Comparison of ENCODE assay signal across 26 cellular contexts in the genomic region with DNA sequence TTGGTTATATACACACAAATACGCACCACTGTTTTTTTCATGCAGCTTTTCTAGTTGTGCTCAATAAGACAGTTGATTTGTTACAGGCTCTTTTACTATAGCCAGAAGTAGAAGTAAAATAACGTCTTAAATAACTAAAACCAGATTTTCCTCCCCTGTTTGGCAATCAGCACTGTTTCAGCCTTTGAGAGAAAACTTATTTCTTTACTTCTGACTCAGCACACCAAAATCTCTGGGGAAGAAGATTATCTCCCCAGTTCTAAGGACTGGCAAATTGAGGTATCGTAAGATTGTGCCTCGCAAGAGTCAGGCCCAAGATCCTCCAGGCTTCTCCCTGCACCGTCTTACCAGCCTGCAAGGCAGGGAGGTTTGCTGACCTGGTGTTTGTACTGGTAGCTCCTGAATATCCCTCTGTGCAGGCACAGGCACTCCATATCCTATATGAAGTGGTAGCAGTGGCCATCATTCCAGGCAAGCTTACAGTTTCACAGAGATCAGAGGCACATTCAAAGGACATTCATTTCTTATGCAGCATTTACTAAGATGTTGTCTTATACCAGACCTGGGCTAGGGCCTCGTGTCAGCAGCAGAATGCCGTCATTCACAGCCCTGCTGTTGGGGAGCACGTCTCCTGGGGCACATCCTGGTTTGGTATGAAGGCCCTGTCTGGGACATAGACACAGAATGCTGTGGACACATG.
"Had no signal": no experiment of that assay in that cellular context is flagged by ENCODE, and none has a peak within 500 bp of the region (broad histone marks: within the 10 kb centered on the region; RNA-seq: fewer than 3 reads in every experiment).

No MANE protein-coding gene starts in this region.

- ATAC-seq: gastrocnemius medialis; mucosa of descending colon; natural killer cell treated with Interleukin-12 subunit alpha and Interleukin-12 subunit beta and Interleukin-15 and Interleukin-18, amount 100 ng/mL, for 72 hours; sciatic nerve had no signal

- FAIRE-seq: colon, endothelial cell of umbilical vein, keratinocyte had no signal

- H3K27me3 ChIP-seq: esophagus squamous epithelium, gastrocnemius medialis, right atrium auricular region, stomach, testis, tibial artery had no signal

- H3K4me3 ChIP-seq: dorsolateral prefrontal cortex, esophagus squamous epithelium, gastrocnemius medialis, lung, mucosa of descending colon, prostate gland, right atrium auricular region, smooth muscle cell, stomach, testis, tibial artery had no signal

- H3K9me3 ChIP-seq: esophagus squamous epithelium, gastrocnemius medialis, mucosa of descending colon, prostate gland, testis, tibial artery had no signal

- H3K27ac ChIP-seq: esophagus squamous epithelium, gastrocnemius medialis, prostate gland, right atrium auricular region, stomach, testis, tibial artery had no signal

- H3K4me1 ChIP-seq: esophagus squamous epithelium, gastrocnemius medialis, prostate gland, right atrium auricular region, stomach, testis, tibial artery had no signal

- DNase-seq: dorsolateral prefrontal cortex; effector CD4-positive, alpha-beta T cell; endodermal cell; esophagus squamous epithelium; foreskin fibroblast; gastrocnemius medialis; head of caudate nucleus; mucosa of descending colon; naive B cell; stimulated activated CD4-positive, alpha-beta T cell treated with anti-CD3 and anti-CD28 coated beads, Interleukin-12 subunit alpha, Interleukin-12 subunit beta, amount 100 ng/mL, for 4 hours; stimulated activated CD4-positive, alpha-beta T cell treated with anti-CD3 and anti-CD28 coated beads, Interleukin-1b, Interleukin-23, amount 100 ng/mL, for 48 hours; stimulated activated CD4-positive, alpha-beta T cell treated with anti-CD3 and anti-CD28 coated beads, Interleukin-4, amount 100 ng/mL, for 1 hour; stimulated activated CD8-positive, alpha-beta memory T cell treated with anti-CD3 and anti-CD28 coated beads, Interleukin-4, amount 100 ng/mL, for 48 hours; stimulated activated naive CD4-positive, alpha-beta T cell; stomach; testis; tibial artery had no signal

- H3K36me3 ChIP-seq: esophagus squamous epithelium, gastrocnemius medialis, prostate gland, right atrium auricular region, stomach, tibial artery had no signal
